Comparison of ENCODE assay signal across 18 cellular contexts in the genomic region with DNA sequence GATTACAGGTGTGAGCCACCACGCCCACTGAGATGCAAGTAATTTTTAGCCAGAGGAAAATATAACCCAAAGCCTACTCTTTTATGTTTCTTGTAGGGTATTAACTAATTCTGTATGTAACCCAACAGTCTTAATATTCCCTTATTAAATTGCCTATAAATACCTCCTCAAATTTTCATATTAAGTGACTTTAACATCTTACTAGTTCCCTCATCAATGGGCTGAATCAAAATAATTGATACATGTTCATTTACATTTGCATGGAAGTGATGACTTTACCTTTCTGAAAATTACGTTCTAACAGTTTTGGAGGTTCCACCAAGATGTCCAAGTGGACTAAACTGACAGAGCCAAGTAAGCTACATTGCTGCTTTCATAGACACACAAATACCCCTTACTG.
"Had no signal": no experiment of that assay in that cellular context is flagged by ENCODE, and none has a peak within 500 bp of the region (broad histone marks: within the 10 kb centered on the region; RNA-seq: fewer than 3 reads in every experiment).

No MANE protein-coding gene starts in this region.

- DNase-seq: activated CD4-positive, alpha-beta T cell treated with anti-CD3 and anti-CD28 coated beads for 36 hours; activated CD4-positive, alpha-beta T cell treated with anti-CD3 and anti-CD28 coated beads, Interleukin-2, amount 50 U/mL, for 48 hours; activated gamma-delta T cell treated with Interleukin-2 at 50 U/mL for 16 hours; activated T-cell treated with anti-CD3 and anti-CD28 coated beads for 4 hours; gastrocnemius medialis; head of caudate nucleus; kidney glomerular epithelial cell; left ventricle myocardium inferior; naive B cell; retina; stimulated activated naive B cell treated with anti-CD40 and anti-IgM and Interleukin-4, amounts not matched to agents 10 μg/mL and 1 μg/mL and 100 μg/mL, for 72 hours; thyroid gland had no signal

- H3K27ac ChIP-seq: ascending aorta, breast epithelium, coronary artery, left ventricle myocardium inferior, thyroid gland had no signal

- H3K4me3 Mint-ChIP-seq: activated CD4-positive, alpha-beta T cell treated with anti-CD3 and anti-CD28 coated beads for 36 hours; stimulated activated naive B cell treated with anti-CD40 and anti-IgM and Interleukin-4, amounts not matched to agents 10 μg/mL and 1 μg/mL and 100 μg/mL, for 72 hours; WTC11 had no signal

- H3K9me3 Mint-ChIP-seq: activated T-helper 1 cell treated with anti-CD3 and anti-CD28 coated beads, Interleukin-12 subunit alpha, Interleukin-12 subunit beta, Interleukin-2, Interleukin-4 antibody, amounts not matched to agents 30 ng/mL and 10 ng/mL and 1 ng/mL, durations not matched to agents 14 hours and 24 hours and 36 hours; naive B cell; stimulated activated naive B cell treated with anti-CD40 and anti-IgM and Interleukin-4, amounts not matched to agents 10 μg/mL and 1 μg/mL and 100 μg/mL, for 72 hours had no signal

- H3K27ac Mint-ChIP-seq: activated CD4-positive, alpha-beta T cell treated with anti-CD3 and anti-CD28 coated beads for 36 hours; activated T-helper 1 cell treated with anti-CD3 and anti-CD28 coated beads, Interleukin-12 subunit alpha, Interleukin-12 subunit beta, Interleukin-2, Interleukin-4 antibody, amounts not matched to agents 30 ng/mL and 10 ng/mL and 1 ng/mL, durations not matched to agents 14 hours and 24 hours and 36 hours; stimulated activated naive B cell treated with anti-CD40 and anti-IgM and Interleukin-4, amounts not matched to agents 10 μg/mL and 1 μg/mL and 100 μg/mL, for 72 hours; WTC11 had no signal

- H3K27me3 Mint-ChIP-seq: activated CD4-positive, alpha-beta T cell treated with anti-CD3 and anti-CD28 coated beads for 36 hours; naive B cell; stimulated activated naive B cell treated with anti-CD40 and anti-IgM and Interleukin-4, amounts not matched to agents 10 μg/mL and 1 μg/mL and 100 μg/mL, for 72 hours had no signal

- H3K4me3 ChIP-seq: ascending aorta, breast epithelium, coronary artery, thyroid gland had no signal

- H3K9me3 ChIP-seq: ascending aorta, breast epithelium, gastrocnemius medialis, left ventricle myocardium inferior, thyroid gland had no signal

- H3K36me3 Mint-ChIP-seq: naive B cell had no signal

- H3K27me3 ChIP-seq: ascending aorta, breast epithelium, gastrocnemius medialis, thyroid gland had no signal

- ATAC-seq: activated CD4-positive, alpha-beta T cell treated with anti-CD3 and anti-CD28 coated beads for 36 hours; esophagus mucosa; gastrocnemius medialis; stimulated activated naive B cell treated with anti-CD40 and anti-IgM and Interleukin-4, amounts not matched to agents 10 μg/mL and 1 μg/mL and 100 μg/mL, for 72 hours; WTC11 had no signal

- H3K36me3 ChIP-seq: ascending aorta, breast epithelium, gastrocnemius medialis, left ventricle myocardium inferior, thyroid gland had no signal
